9 cellular contexts compared by ENCODE assay signal in the genomic region with DNA sequence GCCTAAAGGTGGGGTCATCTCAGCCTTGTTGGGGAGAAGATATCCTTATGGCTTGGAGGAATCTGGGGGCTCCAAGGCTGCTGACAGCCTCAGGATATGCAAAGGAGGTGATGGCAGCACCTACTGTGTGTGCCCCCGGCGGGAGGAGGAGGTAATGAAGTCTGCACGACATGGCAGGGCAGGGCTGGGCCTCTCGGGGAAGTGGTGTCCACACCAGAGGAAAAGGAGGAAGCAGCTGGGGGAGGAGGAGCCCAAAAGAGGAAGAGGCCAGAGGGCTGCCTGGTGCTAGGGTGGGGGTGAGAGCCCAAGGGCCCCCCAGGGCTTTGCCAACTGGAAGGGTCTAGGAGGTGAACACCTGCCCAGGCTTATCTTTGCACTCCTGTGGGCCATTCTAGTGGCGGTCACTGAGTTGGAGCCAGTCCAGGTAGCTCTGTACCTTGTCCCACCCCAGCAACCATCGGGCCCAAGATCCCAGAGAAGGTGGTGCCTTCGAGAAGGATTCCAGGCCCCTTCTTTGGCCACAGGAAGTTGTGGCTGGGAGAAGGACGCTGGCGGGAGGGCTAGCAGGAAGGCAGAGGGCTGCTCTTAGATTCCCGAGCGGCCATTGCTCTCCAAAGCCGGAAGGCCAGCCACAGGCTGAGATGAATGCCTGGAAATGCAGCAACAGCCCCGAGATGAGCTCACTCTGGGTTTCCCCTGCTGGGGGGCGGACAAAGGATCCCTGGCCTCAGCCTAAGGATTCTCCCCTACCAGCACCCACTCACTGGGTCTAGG. TPM values are rescaled to one million over a fixed set of nuclear protein-coding genes. Genes with fewer than 3 reads are reported as not detected.
A peak's percentile ranks its signal among the peaks of the same experiment; 100 is the strongest.
DNase-seq lines count a peak whose midpoint lies in the region; ATAC-seq and TF ChIP-seq lines count a peak whose summit lies in the region.
"Had no signal": no experiment of that assay in that cellular context is flagged by ENCODE, and none has a peak within 500 bp of the region (broad histone marks: within the 10 kb centered on the region; RNA-seq: fewer than 3 reads in every experiment).

No MANE protein-coding gene starts in this region.

- peak; percentile 19 to 37 for DNase-seq in activated CD4-positive, alpha-beta T cell treated with anti-CD3 and anti-CD28 coated beads, Interleukin-2, amount 50 U/mL, for 4 hours
- DNase-seq in fibroblast of lung (ENCODE audit: low read depth in 2 of 2) (peak in 1 of 2 donors; percentile 76), neural crest cell (ENCODE audit: low read depth, low spot score) (no peak)

- H3K9ac ChIP-seq in HUES64 (ENCODE audit: low read depth, low read length) (no peak overlapping the region), fibroblast of lung (ENCODE audit: insufficient read depth, low read length) (peak overlapping the region; percentile 9)

- H3K79me2 ChIP-seq in fibroblast of lung (ENCODE audit: control insufficient read depth, insufficient read depth, low read length) = peaks cover 95% of the 10 kb centered on the region

- ATAC-seq in HG03432 (IDR thresholded peaks at IDR 0.05; ENCODE audit: unreplicated experiment) (no peak), GM18867 (IDR thresholded peaks at IDR 0.05; ENCODE audit: unreplicated experiment) (no peak), HG02759 (IDR thresholded peaks at IDR 0.05; ENCODE audit: unreplicated experiment) (no peak), GM18868 (IDR thresholded peaks at IDR 0.05; ENCODE audit: unreplicated experiment) (no peak)

- peaks cover 10% of the 10 kb centered on the region for H3K36me3 ChIP-seq in HUES64 (ENCODE audit: insufficient read depth, low read length)
- peaks cover 14% of the 10 kb centered on the region for H3K36me3 ChIP-seq in fibroblast of lung (ENCODE audit: control insufficient read depth, insufficient read depth, low read length)

- no peaks in the 10 kb centered on the region for H3K9me3 Mint-ChIP-seq in neural crest cell

- H3K27me3 Mint-ChIP-seq in neural crest cell (ENCODE audit: low read depth) = no peaks in the 10 kb centered on the region

- H3K27ac Mint-ChIP-seq in neural crest cell (ENCODE audit: unreplicated experiment) = peak overlapping the region; percentile 71

- H3K4me1 ChIP-seq in HUES64 (ENCODE audit: insufficient read depth, low read length) (peaks cover 57% of the 10 kb centered on the region), fibroblast of lung (ENCODE audit: control insufficient read depth, extremely low read depth, insufficient read depth, low read length) (peaks cover 50% of the 10 kb centered on the region)

- H4K20me1 ChIP-seq in fibroblast of lung (ENCODE audit: control insufficient read depth, extremely low read depth, insufficient read depth, low read length) = no peaks in the 10 kb centered on the region

- H2AFZ ChIP-seq in fibroblast of lung (ENCODE audit: low read length) = no peak overlapping the region

- H3K4me2 ChIP-seq in fibroblast of lung (ENCODE audit: extremely low read depth, insufficient read depth, low read length) = no peak overlapping the region

- H3K27me3 ChIP-seq in HUES64 (ENCODE audit: insufficient read depth, low read length) (no peaks in the 10 kb centered on the region), fibroblast of lung (ENCODE audit: control insufficient read depth, insufficient read depth, low read length) (no peaks in the 10 kb centered on the region)

- H3K4me3 Mint-ChIP-seq in neural crest cell = peak overlapping the region; percentile 68

- H3K36me3 Mint-ChIP-seq in neural crest cell (ENCODE audit: low read depth) = no peaks in the 10 kb centered on the region

- peak overlapping the region; percentile 4 for H3K27ac ChIP-seq in HUES64 (ENCODE audit: low read depth, low read length)
- H3K27ac ChIP-seq in fibroblast of lung (ENCODE audit: insufficient read depth, low read length) = peak overlapping the region; percentile 52
- H3K27ac ChIP-seq: SK-N-MC had no signal

- 74% methylated on average over 14 of the region's 14 CpGs for WGBS in HUES64

- no peaks in the 10 kb centered on the region for H3K9me3 ChIP-seq in HUES64 (ENCODE audit: insufficient read depth, low read depth, low read length)
- no peaks in the 10 kb centered on the region for H3K9me3 ChIP-seq in fibroblast of lung (ENCODE audit: control insufficient read depth, insufficient read depth, low read depth, low read length)

- H3K4me1 Mint-ChIP-seq in neural crest cell = peaks cover 78% of the 10 kb centered on the region

- H3K4me3 ChIP-seq in HUES64 (ENCODE audit: low read length) (no peak overlapping the region), fibroblast of lung (replicated peaks in 1 of 4; ENCODE audit: control extremely low read depth in 1 of 4, insufficient read depth in 1 of 4, low read depth in 3 of 4, low read length in 4 of 4) (peak overlapping the region in 1 of 4 experiments; percentile 7)
- H3K4me3 ChIP-seq: SK-N-MC had no signal

- TF ChIP-seq CTCF in fibroblast of lung (conservative IDR thresholded peaks at IDR 0.05 in 1 of 2, IDR thresholded peaks at IDR 0.05 in 1 of 2; ENCODE audit: low read depth in 1 of 2, low read length in 2 of 2) = no peak
- no peak for TF ChIP-seq CTCF in neural crest cell (conservative IDR thresholded peaks at IDR 0.05)

RNA-seq across cellular contexts. Expression of a gene that starts 7.0 kb away (rescaled TPM):
- 197 TPM for polyA plus RNA-seq in HUES64 (2013, experiment 1 of 2)
- 225 TPM for polyA plus RNA-seq in HUES64 (2013, experiment 2 of 2)
- total RNA-seq in fibroblast of lung (124 and 238 TPM in 2 replicates), neural crest cell (176 and 190 TPM in 2 replicates)
- polyA plus RNA-seq in fibroblast of lung = 704 and 828 TPM in 2 replicates
- 433 and 460 TPM in 2 replicates for polyA plus RNA-seq in fibroblast of lung (2012)
- polyA minus RNA-seq in fibroblast of lung (ENCODE audit: low replicate concordance) = 885 and 1,144 TPM in 2 replicates

RNA-seq across cellular contexts. Expression of a gene that starts 26.0 kb away (rescaled TPM):
- polyA plus RNA-seq in HUES64 (2013, experiment 1 of 2) = 2.8 TPM
- polyA plus RNA-seq in HUES64 (2013, experiment 2 of 2) = 3.6 TPM
- total RNA-seq in fibroblast of lung (51.6 and 85.2 TPM in 2 replicates), neural crest cell (2.3 and 2.9 TPM in 2 replicates)
- polyA plus RNA-seq in fibroblast of lung = 17.6 and 23.5 TPM in 2 replicates
- 26.0 and 32.8 TPM in 2 replicates for polyA plus RNA-seq in fibroblast of lung (2012)
- 6.7 and 14.3 TPM in 2 replicates for polyA minus RNA-seq in fibroblast of lung (ENCODE audit: low replicate concordance)

RNA-seq across cellular contexts. Expression of a gene that starts 35.9 kb away (rescaled TPM):
- polyA plus RNA-seq in HUES64 (2013, experiment 1 of 2) = not detected
- polyA plus RNA-seq in HUES64 (2013, experiment 2 of 2) = 0.19 TPM
- total RNA-seq in fibroblast of lung (not detected in 2 replicates), neural crest cell (not detected in 2 replicates)
- not detected in 2 replicates for polyA plus RNA-seq in fibroblast of lung
- not detected in 2 replicates for polyA plus RNA-seq in fibroblast of lung (2012)
- polyA minus RNA-seq in fibroblast of lung (ENCODE audit: low replicate concordance) = not detected in 2 replicates

RNA-seq across cellular contexts. Expression of a gene that starts 37.9 kb away (rescaled TPM):
- polyA plus RNA-seq in HUES64 (2013, experiment 1 of 2) = 0.60 TPM
- 0.95 TPM for polyA plus RNA-seq in HUES64 (2013, experiment 2 of 2)
- total RNA-seq in fibroblast of lung (not detected in 2 replicates), neural crest cell (1.8 and 2.7 TPM in 2 replicates)
- 0.02 TPM in 1 of 2 replicates, not detected in the other for polyA plus RNA-seq in fibroblast of lung
- polyA plus RNA-seq in fibroblast of lung (2012) = not detected in 2 replicates
- polyA minus RNA-seq in fibroblast of lung (ENCODE audit: low replicate concordance) = not detected in 2 replicates

RNA-seq across cellular contexts. Expression of a gene that starts 49.3 kb away (rescaled TPM):
- 67.8 TPM for polyA plus RNA-seq in HUES64 (2013, experiment 1 of 2)
- 54.2 TPM for polyA plus RNA-seq in HUES64 (2013, experiment 2 of 2)
- total RNA-seq in fibroblast of lung = 51.0 and 56.0 TPM in 2 replicates
- 28.1 and 44.0 TPM in 2 replicates for polyA plus RNA-seq in fibroblast of lung
- polyA plus RNA-seq in fibroblast of lung (2012) = 35.7 and 61.3 TPM in 2 replicates
- 62.2 and 74.7 TPM in 2 replicates for polyA minus RNA-seq in fibroblast of lung (ENCODE audit: low replicate concordance)
- total RNA-seq in neural crest cell = 69.2 and 77.1 TPM in 2 replicates

Comparison
In these comparisons a context has a peak if more than half of its experiments do, and no peak if none do; other contexts are left out.
1. RNA of a gene that starts 26.0 kb away (total RNA-seq): 51.6 to 85.2 TPM in fibroblast of lung; 2.3 to 2.9 TPM in neural crest cell; every median in the first group is over 10 times any median in the second.